Comparison of ENCODE assay signal across 19 cellular contexts in genomic region chr1:156241926-156242325, GRCh38. TPM values are rescaled to one million over a fixed set of nuclear protein-coding genes. Genes with fewer than 3 reads are reported as not detected.
DNase-seq lines count a peak whose midpoint lies in the region; ATAC-seq and TF ChIP-seq lines count a peak whose summit lies in the region.
"Had no signal": no experiment of that assay in that cellular context is flagged by ENCODE, and none has a peak within 500 bp of the region (broad histone marks: within the 10 kb centered on the region; RNA-seq: fewer than 3 reads in every experiment).

Gene BGLAP, plus strand, starts transcription at chr1:156242184. Its CDS starts 48 bp downstream, at chr1:156242232.

- ATAC-seq in GM19023 (IDR thresholded peaks at IDR 0.05; ENCODE audit: unreplicated experiment) (no peak), GM19463 (IDR thresholded peaks at IDR 0.05; ENCODE audit: unreplicated experiment) (no peak)
- ATAC-seq: Right ventricle myocardium inferior had no signal

- POLR2A ChIA-PET in activated CD4-positive, alpha-beta memory T cell treated with anti-CD3 and anti-CD28 coated beads for 36 hours (lab: Charles Lee) = interaction anchor here (1.2 kb wide), 1 partner anchor 41 kb away, joined by 3 read pairs; the partner anchor contains the start of gene SMG5
- POLR2A ChIA-PET in activated CD4-positive, alpha-beta memory T cell treated with anti-CD3 and anti-CD28 coated beads, Interleukin-2, amount 10 ng/mL, durations not matched to agents 7 days and 5 days (lab: Charles Lee) = interaction anchor here (2.4 kb wide), 1 partner anchor 9 kb away, joined by 10 read pairs; no protein-coding TSS in a partner anchor
- POLR2A ChIA-PET in OCI-LY7 (lab: Charles Lee) = no interaction called here

- H3K27me3 ChIP-seq in duodenal mucosa (ENCODE audit: control insufficient read depth in 1 of 2, insufficient read depth in 2 of 2, low read length in 2 of 2) (peaks cover 18 to 25% of the 10 kb centered on the region in 2 donors), skeletal muscle satellite cell (ENCODE audit: control insufficient read depth, insufficient read depth, low read length) (peaks cover 18% of the 10 kb centered on the region)

- no peaks in the 10 kb centered on the region for H3K9me2 ChIP-seq in OCI-LY7 (ENCODE audit: insufficient read depth, low read length)

- H3K4me1 ChIP-seq in duodenal mucosa (ENCODE audit: control insufficient read depth in 1 of 2, insufficient read depth in 2 of 2, low read length in 2 of 2) (peaks cover 7 to 25% of the 10 kb centered on the region in 2 donors), skeletal muscle satellite cell (ENCODE audit: control insufficient read depth, insufficient read depth, low read length) (peaks cover 24% of the 10 kb centered on the region), OCI-LY7 (ENCODE audit: insufficient read depth, low read length, poor library complexity, severe bottlenecking) (no peaks in the 10 kb centered on the region)

- H2AFZ ChIP-seq in OCI-LY7 (ENCODE audit: low read length) = no peak within 1 kb of the TSS

- H3K27ac ChIP-seq in duodenal mucosa (ENCODE audit: low read depth, low read length) (peak within 1 kb of the TSS; percentile 3), OCI-LY7 (ENCODE audit: low read depth, low read length, poor library complexity, severe bottlenecking) (no peak within 1 kb of the TSS)
- H3K27ac ChIP-seq: left ventricle myocardium inferior, suprapubic skin had no signal

- peaks cover 17% of the 10 kb centered on the region for H3K36me3 Mint-ChIP-seq in activated CD4-positive, alpha-beta memory T cell treated with anti-CD3 and anti-CD28 coated beads for 36 hours
- H3K36me3 Mint-ChIP-seq in activated CD4-positive, alpha-beta memory T cell treated with anti-CD3 and anti-CD28 coated beads, Interleukin-2, amount 10 ng/mL, durations not matched to agents 7 days and 5 days (ENCODE audit: low read depth) = peaks cover 23% of the 10 kb centered on the region

- no peak for TF ChIP-seq CTCF in OCI-LY7 (conservative IDR thresholded peaks at IDR 0.05; ENCODE audit: low read length)

- H3K4me3 ChIP-seq in duodenal mucosa (ENCODE audit: low read depth in 1 of 2, low read length in 2 of 2) (no peak within 1 kb of the TSS), skeletal muscle satellite cell (ENCODE audit: low read length) (peak within 1 kb of the TSS; percentile 5), OCI-LY7 (ENCODE audit: low read depth, low read length, poor library complexity, severe bottlenecking) (no peak within 1 kb of the TSS)
- H3K4me3 ChIP-seq: left ventricle myocardium inferior, suprapubic skin had no signal

- H3K9me3 Mint-ChIP-seq in activated CD4-positive, alpha-beta memory T cell treated with anti-CD3 and anti-CD28 coated beads for 36 hours = no peaks in the 10 kb centered on the region
- no peaks in the 10 kb centered on the region for H3K9me3 Mint-ChIP-seq in activated CD4-positive, alpha-beta memory T cell treated with anti-CD3 and anti-CD28 coated beads, Interleukin-2, amount 10 ng/mL, durations not matched to agents 7 days and 5 days
- H3K9me3 Mint-ChIP-seq: naive B cell had no signal

- no peak within 1 kb of the TSS for H3K9ac ChIP-seq in duodenal mucosa (ENCODE audit: low read depth in 1 of 2, low read length in 2 of 2)
- H3K9ac ChIP-seq in skeletal muscle satellite cell (ENCODE audit: low read depth, low read length) = peak within 1 kb of the TSS; percentile 13

- peak within 1 kb of the TSS; percentile 55 for H3K4me2 ChIP-seq in skeletal muscle satellite cell (ENCODE audit: low read length)
- H3K4me2 ChIP-seq in OCI-LY7 (ENCODE audit: low read length) = no peak within 1 kb of the TSS

- H4K20me1 ChIP-seq in OCI-LY7 (ENCODE audit: insufficient read depth, low read length) = no peaks in the 10 kb centered on the region; the same call in 1 of the 2 replicates

- peak within 1 kb of the TSS; percentile 2 for H3K27ac Mint-ChIP-seq in activated CD4-positive, alpha-beta memory T cell treated with anti-CD3 and anti-CD28 coated beads for 36 hours
- H3K27ac Mint-ChIP-seq in activated CD4-positive, alpha-beta memory T cell treated with anti-CD3 and anti-CD28 coated beads, Interleukin-2, amount 10 ng/mL, durations not matched to agents 7 days and 5 days = no peak within 1 kb of the TSS
- H3K27ac Mint-ChIP-seq: CD14-positive monocyte had no signal

- CTCF ChIA-PET in activated CD4-positive, alpha-beta memory T cell treated with anti-CD3 and anti-CD28 coated beads for 36 hours (lab: Charles Lee) = interaction anchor here (0.6 kb wide), 1 partner anchor 17 kb away, joined by 3 read pairs; no protein-coding TSS in a partner anchor
- CTCF ChIA-PET in activated CD4-positive, alpha-beta memory T cell treated with anti-CD3 and anti-CD28 coated beads, Interleukin-2, amount 10 ng/mL, durations not matched to agents 7 days and 5 days (lab: Charles Lee) = interaction anchor here (1.3 kb wide), 1 partner anchor 9 kb away, joined by 3 read pairs; no protein-coding TSS in a partner anchor
- CTCF ChIA-PET in OCI-LY7 (lab: Charles Lee; ENCODE audit: unreplicated experiment) = no interaction called here

- DNase-seq in activated CD4-positive, alpha-beta memory T cell treated with anti-CD3 and anti-CD28 coated beads for 36 hours = no peak
- no peak for DNase-seq in activated CD4-positive, alpha-beta memory T cell treated with anti-CD3 and anti-CD28 coated beads, Interleukin-2, amount 10 ng/mL, durations not matched to agents 7 days and 5 days
- DNase-seq in RPMI7951 (ENCODE audit: low read depth) (peak; percentile 83), OCI-LY7 (ENCODE audit: low spot score) (no peak)
- DNase-seq: activated CD4-positive, CD25-positive, alpha-beta regulatory T cell treated with anti-CD3 and anti-CD28 coated beads, Interleukin-2, amount 50 U/mL, for 72 hours; activated naive CD4-positive, alpha-beta T cell treated with anti-CD3 and anti-CD28 coated beads, Interleukin-2, amount 50 U/mL, for 16 hours; central memory CD4-positive, alpha-beta T cell; DMS79 treated with DMSO at 0.1 percent for 48 hours; left ventricle myocardium inferior; naive B cell; NCI-H2081; NCI-H82 had no signal

- H3K4me3 Mint-ChIP-seq in activated CD4-positive, alpha-beta memory T cell treated with anti-CD3 and anti-CD28 coated beads for 36 hours = no peak within 1 kb of the TSS
- H3K4me3 Mint-ChIP-seq in activated CD4-positive, alpha-beta memory T cell treated with anti-CD3 and anti-CD28 coated beads, Interleukin-2, amount 10 ng/mL, durations not matched to agents 7 days and 5 days = no peak within 1 kb of the TSS
- H3K4me3 Mint-ChIP-seq: CD14-positive monocyte, naive B cell had no signal

- H3K27me3 Mint-ChIP-seq in activated CD4-positive, alpha-beta memory T cell treated with anti-CD3 and anti-CD28 coated beads for 36 hours = no peaks in the 10 kb centered on the region
- no peaks in the 10 kb centered on the region for H3K27me3 Mint-ChIP-seq in activated CD4-positive, alpha-beta memory T cell treated with anti-CD3 and anti-CD28 coated beads, Interleukin-2, amount 10 ng/mL, durations not matched to agents 7 days and 5 days

- intact Hi-C loops in activated CD4-positive, alpha-beta memory T cell treated with anti-CD3 and anti-CD28 coated beads for 36 hours (cut with micrococcal nuclease) = no loop called here
- intact Hi-C loops in OCI-LY7 (cut with micrococcal nuclease; ENCODE audit: unreplicated experiment) = no loop called here

- H3K36me3 ChIP-seq in duodenal mucosa (ENCODE audit: control insufficient read depth in 1 of 2, insufficient read depth in 2 of 2, low read length in 2 of 2) (peaks cover 8 to 37% of the 10 kb centered on the region in 2 donors), skeletal muscle satellite cell (ENCODE audit: insufficient read depth, low read length) (peaks cover 21% of the 10 kb centered on the region), OCI-LY7 (ENCODE audit: insufficient read depth, low read length) (peaks cover 26% of the 10 kb centered on the region; the same call in 1 of the 2 replicates)

- no peaks in the 10 kb centered on the region for H3K79me2 ChIP-seq in OCI-LY7 (ENCODE audit: insufficient read depth, low read depth, low read length)

- peaks cover 10% of the 10 kb centered on the region for H3K4me1 Mint-ChIP-seq in activated CD4-positive, alpha-beta memory T cell treated with anti-CD3 and anti-CD28 coated beads for 36 hours (ENCODE audit: low read depth)
- peaks cover 27% of the 10 kb centered on the region for H3K4me1 Mint-ChIP-seq in activated CD4-positive, alpha-beta memory T cell treated with anti-CD3 and anti-CD28 coated beads, Interleukin-2, amount 10 ng/mL, durations not matched to agents 7 days and 5 days

- H3K9me3 ChIP-seq in duodenal mucosa (ENCODE audit: control insufficient read depth in 1 of 2, low read length in 2 of 2) (no peaks in the 10 kb centered on the region), skeletal muscle satellite cell (replicated peaks; ENCODE audit: low read length) (no peaks in the 10 kb centered on the region), OCI-LY7 (ENCODE audit: low read length) (no peaks in the 10 kb centered on the region)
- H3K9me3 ChIP-seq: left ventricle myocardium inferior, suprapubic skin had no signal

- BruUV-seq in OCI-LY7 (replicated peaks; lab: Mats Ljungman, UMichigan) = no TSS peak

RNA-seq across cellular contexts. Expression of gene BGLAP, which starts in this region (rescaled TPM):
- total RNA-seq in activated CD4-positive, alpha-beta memory T cell treated with anti-CD3 and anti-CD28 coated beads for 36 hours = 1 to 10 TPM in 1 of 2 experiments, under 1 TPM in 1; 0.90 to 2.3 TPM
- total RNA-seq in activated CD4-positive, alpha-beta memory T cell treated with anti-CD3 and anti-CD28 coated beads, Interleukin-2, amount 10 ng/mL, durations not matched to agents 7 days and 5 days = 1 to 10 TPM; 1.5 to 2.7 TPM
- total RNA-seq in RPMI7951 (2014; rRNA removed; shearing (Covaris generic)) = 17.7 and 44.1 TPM in 2 replicates
- total RNA-seq in skeletal muscle satellite cell (2012; rRNA removed) = 1.3 TPM in 1 of 2 replicates, not detected in the other
- 4.2 and 6.0 TPM in 2 replicates for total RNA-seq in OCI-LY7 (2014; rRNA removed; shearing (Covaris generic))
- 3.7 and 4.7 TPM in 2 replicates for total RNA-seq in OCI-LY7 (2022)
